ENCODE assay signal across 17 cellular contexts in the genomic region with DNA sequence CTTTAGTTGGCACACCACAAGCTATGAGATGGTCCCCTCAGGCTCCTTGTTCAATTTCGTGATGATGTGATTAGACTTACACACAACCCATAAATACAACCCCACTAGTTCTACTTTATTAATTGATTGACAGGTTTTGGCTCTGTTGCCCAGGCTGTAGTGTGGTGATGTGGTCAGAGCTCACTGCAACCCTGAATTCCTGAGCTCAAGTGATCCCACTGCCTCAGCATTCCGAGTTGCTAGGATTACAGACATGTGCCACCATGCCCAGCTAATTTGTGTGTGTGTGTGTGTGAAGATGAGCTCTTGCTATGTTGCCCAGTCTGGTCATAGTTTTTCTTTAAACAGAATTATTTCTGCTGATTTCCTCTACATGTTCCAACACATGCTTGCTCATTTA. TPM values are rescaled to one million over a fixed set of nuclear protein-coding genes. Genes with fewer than 3 reads are reported as not detected.
DNase-seq lines count a peak whose midpoint lies in the region; ATAC-seq lines count a peak whose summit lies in the region.
"Had no signal": no experiment of that assay in that cellular context is flagged by ENCODE, and none has a peak within 500 bp of the region (broad histone marks: within the 10 kb centered on the region; RNA-seq: fewer than 3 reads in every experiment).

No MANE protein-coding gene starts in this region.

- DNase-seq in EL: peak; percentile 24
- DNase-seq in RPMI7951 (ENCODE audit: low read depth): peak; percentile 2
- peak; percentile 8 for DNase-seq in fibroblast of gingiva (ENCODE audit: low read depth)
- DNase-seq in myocyte (ENCODE audit: low read depth): peak; percentile 89
- DNase-seq in left lobe of liver (ENCODE audit: low spot score): no peak
- DNase-seq in UCSD-AML1 (lab: John Stamatoyannopoulos, UW; ENCODE audit: unreplicated experiment): no peak
- no peak for DNase-seq in AML-193 (lab: John Stamatoyannopoulos, UW)
- DNase-seq in T-helper 9 cell: no peak
- DNase-seq: ACHN; BE2C; CD8-positive, alpha-beta T cell; COR-L47; DMS153; DMS79 treated with DMSO at 0.1 percent for 48 hours; GDM1 had no signal

- no peak for ATAC-seq in left lobe of liver
- ATAC-seq: CD8-positive, alpha-beta T cell had no signal

RNA-seq across cellular contexts. Expression of a gene that starts 17.5 kb away (rescaled TPM):
- under 0.01 TPM in 1 of 2 replicates, not detected in the other for total RNA-seq in RPMI7951 (2014; rRNA removed; shearing (Covaris generic))
- total RNA-seq in myocyte (0.29 and 1.0 TPM in 2 replicates), left lobe of liver (not detected)
- polyA plus RNA-seq in myocyte (2012): 9.6 TPM
- total RNA-seq: CD8-positive, alpha-beta T cell; H1; HT-29 had no signal
- polyA plus RNA-seq: H1 had no signal

Comparison
In these comparisons a context has a peak if more than half of its experiments do, and no peak if none do; other contexts are left out.
1. DNase-seq: peak in EL (single experiment), RPMI7951 (single experiment), fibroblast of gingiva (single experiment) and myocyte (single experiment); none in left lobe of liver (single experiment), UCSD-AML1 (single experiment), AML-193 (0 of 2) and T-helper 9 cell (single experiment).